In the genomic region with DNA sequence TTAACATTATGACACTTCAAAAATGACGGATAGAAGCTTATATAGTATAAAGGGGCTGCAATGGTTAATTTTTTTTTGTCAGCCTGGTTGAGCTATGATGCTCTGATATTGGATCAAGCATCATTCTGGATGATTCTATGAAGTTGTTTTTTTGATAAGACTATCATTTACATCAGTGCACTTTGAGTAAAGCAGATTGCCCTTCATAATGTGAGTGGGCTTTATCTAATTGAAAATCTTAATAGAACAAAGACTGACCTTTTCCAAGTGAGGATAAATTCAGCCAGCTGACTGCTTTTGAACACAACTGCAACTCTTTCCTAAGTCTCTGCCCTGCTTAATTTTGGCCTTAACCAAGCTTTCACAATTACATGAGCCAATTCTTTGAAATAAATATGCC, we compare ENCODE assay signal across 4 cellular contexts.
"Had no signal": no experiment of that assay in that cellular context is flagged by ENCODE, and none has a peak within 500 bp of the region (broad histone marks: within the 10 kb centered on the region; RNA-seq: fewer than 3 reads in every experiment).

No MANE protein-coding gene starts in this region.

- H3K4me3 ChIP-seq: K562 had no signal

- H3K27ac ChIP-seq: HL-60 had no signal

- DNase-seq: IMR-90 had no signal

- ATAC-seq: HepG2, K562 had no signal
